ENCODE assay signal across 1 cellular context in genomic region chr4:25376754-25377571, GRCh38.
TF ChIP-seq lines count a peak whose summit lies in the region.

Gene ANAPC4 (plus strand): TSS chr4:25377263. CDS start chr4:25377428, 165 bp downstream.

TF ChIP-seq in HepG2, 621 proteins besides CTCF, POLR2A, EP300 and RAD21 (continued from another document and continues in another):
- TF ChIP-seq HNRNPL (IDR thresholded peaks at IDR 0.05; ENCODE audit: low read depth, low read length) (no peak), HINFP (CRISPR knock-in tag; IDR thresholded peaks at IDR 0.05; ENCODE audit: low read depth) (no peak), BCL3 (CRISPR knock-in tag; IDR thresholded peaks at IDR 0.05) (peak; percentile 43; the same call in 1 of the 2 replicates), ZMYM4 (CRISPR knock-in tag; IDR thresholded peaks at IDR 0.05) (peak; percentile 88), ZBED4 (CRISPR knock-in tag; IDR thresholded peaks at IDR 0.05; ENCODE audit: borderline replicate concordance) (no peak), KLF11 (CRISPR knock-in tag; IDR thresholded peaks at IDR 0.05) (no peak), HNF1B (CRISPR knock-in tag; IDR thresholded peaks at IDR 0.05) (peak; percentile 22; the same call in 1 of the 2 replicates), ARID3A (IDR thresholded peaks at IDR 0.05; ENCODE audit: low read depth, low read length) (no peak), ZNF567 (CRISPR knock-in tag; IDR thresholded peaks at IDR 0.05; ENCODE audit: borderline replicate concordance) (no peak), POGK (CRISPR knock-in tag; conservative IDR thresholded peaks at IDR 0.05) (0 out of 2 replicates have a peak, but pooled peaks have one; percentile 70), ZNF124 (CRISPR knock-in tag; IDR thresholded peaks at IDR 0.05) (no peak), SCMH1 (CRISPR knock-in tag; IDR thresholded peaks at IDR 0.05; ENCODE audit: borderline replicate concordance) (no peak), GABPA (IDR thresholded peaks at IDR 0.05; ENCODE audit: low read depth, low read length) (peak; percentile 62), GABPA (CRISPR knock-in tag; IDR thresholded peaks at IDR 0.05; ENCODE audit: low read depth) (peak; percentile 71), ZBTB10 (CRISPR knock-in tag; IDR thresholded peaks at IDR 0.05; ENCODE audit: borderline replicate concordance) (peak; percentile 74; the same call in 1 of the 2 replicates), TRIM24 (CRISPR knock-in tag; IDR thresholded peaks at IDR 0.05) (no peak), ZNF816 (CRISPR knock-in tag; IDR thresholded peaks at IDR 0.05; ENCODE audit: borderline replicate concordance) (peak; percentile 55; the same call in 1 of the 2 replicates), KDM6A (CRISPR knock-in tag; IDR thresholded peaks at IDR 0.05; ENCODE audit: low read depth) (no peak), CREBL2 (CRISPR knock-in tag; IDR thresholded peaks at IDR 0.05; ENCODE audit: borderline replicate concordance) (no peak; the same call in 1 of the 2 replicates), TRAFD1 (CRISPR knock-in tag; IDR thresholded peaks at IDR 0.05; ENCODE audit: borderline replicate concordance) (no peak), ZBTB1 (CRISPR knock-in tag; IDR thresholded peaks at IDR 0.05; ENCODE audit: borderline replicate concordance) (no peak), SMYD3 (CRISPR knock-in tag; IDR thresholded peaks at IDR 0.05) (no peak), NR0B2 (CRISPR knock-in tag; IDR thresholded peaks at IDR 0.05) (no peak), ZNF572 (CRISPR knock-in tag; IDR thresholded peaks at IDR 0.05) (no peak), PAX8 (CRISPR knock-in tag; IDR thresholded peaks at IDR 0.05; ENCODE audit: borderline replicate concordance) (no peak), ZBTB25 (CRISPR knock-in tag; IDR thresholded peaks at IDR 0.05) (no peak), NR3C1 (CRISPR knock-in tag; IDR thresholded peaks at IDR 0.05) (no peak), MED8 (CRISPR knock-in tag; IDR thresholded peaks at IDR 0.05; ENCODE audit: insufficient replicate concordance) (no peak), ZNF784 (CRISPR knock-in tag; IDR thresholded peaks at IDR 0.05; ENCODE audit: borderline replicate concordance) (no peak), HOXD1 (CRISPR knock-in tag; IDR thresholded peaks at IDR 0.05) (no peak; the same call in 1 of the 2 replicates), RNF2 (conservative IDR thresholded peaks at IDR 0.05; ENCODE audit: low read depth) (no peak), MYNN (CRISPR knock-in tag; IDR thresholded peaks at IDR 0.05; ENCODE audit: low read depth) (no peak), ZBTB7A (CRISPR knock-in tag; IDR thresholded peaks at IDR 0.05) (no peak), ZSCAN21 (CRISPR knock-in tag; IDR thresholded peaks at IDR 0.05; ENCODE audit: borderline replicate concordance) (peak; percentile 51), ZFP1 (CRISPR knock-in tag; IDR thresholded peaks at IDR 0.05) (no peak), MXD1 (CRISPR knock-in tag; IDR thresholded peaks at IDR 0.05) (peak; percentile 25; the same call in 1 of the 2 replicates), ZNF562 (CRISPR knock-in tag; IDR thresholded peaks at IDR 0.05; ENCODE audit: borderline replicate concordance) (no peak), SP2 (CRISPR knock-in tag; IDR thresholded peaks at IDR 0.05) (peak; percentile 16; the same call in 1 of the 2 replicates)
